ENCODE assay signal across 11 cellular contexts in genomic region chr3:69999191-70000027, GRCh38. TPM values are rescaled to one million over a fixed set of nuclear protein-coding genes. Genes with fewer than 3 reads are reported as not detected.
DNase-seq lines count a peak whose midpoint lies in the region; ATAC-seq, FAIRE-seq and TF ChIP-seq lines count a peak whose summit lies in the region.
"Had no signal": no experiment of that assay in that cellular context is flagged by ENCODE, and none has a peak within 500 bp of the region (broad histone marks: within the 10 kb centered on the region; RNA-seq: fewer than 3 reads in every experiment).

SAMMSON (plus strand) TSS chr3:69999733.

- H3K27ac ChIP-seq in K562 (ENCODE audit: extremely low read depth, low read depth, low read length), result peak within 1 kb of the TSS; percentile 79
- H3K27ac ChIP-seq in layer of hippocampus (ENCODE audit: low read depth, low read length), result peak within 1 kb of the TSS; percentile 98
- no peak within 1 kb of the TSS for H3K27ac ChIP-seq in urinary bladder (ENCODE audit: low read depth)
- H3K27ac ChIP-seq: 22Rv1 had no signal

- 0 out of 6 replicates have a peak, but pooled peaks of 1 of the 3 experiments have one; percentile 9 for TF ChIP-seq CTCF in K562 (IDR thresholded peaks at IDR 0.05 in 2 of 3, conservative IDR thresholded peaks at IDR 0.05 in 1 of 3; ENCODE audit: insufficient read depth in 2 of 3, low read depth in 1 of 3, low read length in 3 of 3)

- H3K4me2 ChIP-seq in K562 (ENCODE audit: insufficient read depth, low read length), result peak within 1 kb of the TSS; percentile 85

- peak within 1 kb of the TSS; percentile 75 to 93 for H3K9ac ChIP-seq in K562 (ENCODE audit: insufficient read depth in 1 of 2, low read depth in 2 of 2, low read length in 2 of 2)

- peak; percentile 93 for ATAC-seq in K562
- no peak for ATAC-seq in GM21717 (IDR thresholded peaks at IDR 0.05; ENCODE audit: unreplicated experiment)
- ATAC-seq in GM18870 (IDR thresholded peaks at IDR 0.05; ENCODE audit: unreplicated experiment), result no peak
- ATAC-seq: stimulated activated naive CD8-positive, alpha-beta T cell treated with anti-CD3 and anti-CD28 coated beads, Interleukin-15, Interleukin-2, amounts not matched to agents 100 U/mL and 50 U/mL, for 24 hours had no signal

- CTCF ChIA-PET in K562 (lab: Yijun Ruan, JAX; ENCODE audit: low intra/inter-chr PET ratio), result no interaction called here

- no peaks in the 10 kb centered on the region for H3K79me2 ChIP-seq in K562 (ENCODE audit: control insufficient read depth, insufficient read depth, low read length)

- H3K4me1 ChIP-seq in K562 (replicated peaks in 1 of 2; ENCODE audit: control insufficient read depth in 2 of 2, insufficient read depth in 2 of 2, low read length in 2 of 2), result peaks cover 0 to 5% of the 10 kb centered on the region in 2 experiments; a peak in 2 of 5 replicates
- H3K4me1 ChIP-seq in urinary bladder (ENCODE audit: insufficient read depth), result no peaks in the 10 kb centered on the region

- TF ChIP-seq RAD21 in K562 (CRISPR knock-in tag; conservative IDR thresholded peaks at IDR 0.05 in 1 of 2, IDR thresholded peaks at IDR 0.05 in 1 of 2), result no peak

- H3K36me3 ChIP-seq in K562 (ENCODE audit: control insufficient read depth, insufficient read depth, low read length) (no peaks in the 10 kb centered on the region), urinary bladder (ENCODE audit: insufficient read depth) (no peaks in the 10 kb centered on the region)

- no TSS peak for BruUV-seq in K562 (replicated peaks; lab: Mats Ljungman, UMichigan)

- peak within 1 kb of the TSS; percentile 82 for H2AFZ ChIP-seq in K562 (ENCODE audit: low read depth, low read length)

- peak; percentile 12 for DNase-seq in NCI-H510A (lab: John Stamatoyannopoulos, UW)
- DNase-seq in NCI-H510A treated with DMSO at 0.1 percent for 48 hours (lab: John Stamatoyannopoulos, UW), result no peak
- DNase-seq in K562 (ENCODE audit: extremely low read depth in 1 of 4, low spot score in 3 of 4), result peak; percentile 76 to 94 (median 82)
- no peak for DNase-seq in COR-L47 (lab: John Stamatoyannopoulos, UW)
- DNase-seq: stimulated activated naive CD8-positive, alpha-beta T cell treated with anti-CD3 and anti-CD28 coated beads, Interleukin-15, Interleukin-2, amounts not matched to agents 100 U/mL and 50 U/mL, for 24 hours had no signal

- peak; percentile 98 for TF ChIP-seq POLR2A in K562 (conservative IDR thresholded peaks at IDR 0.05)

- POLR2A ChIA-PET in K562 (lab: Yijun Ruan, JAX), result interaction anchor here (0.7 to 3.3 kb wide), 6 partner anchors 8 to 347 kb away, joined by 3 to 8 read pairs (median 4); no protein-coding TSS in a partner anchor

- H3K27me3 ChIP-seq in K562 (ENCODE audit: control insufficient read depth in 2 of 2, insufficient read depth in 2 of 2, low read length in 2 of 2), result no peaks in the 10 kb centered on the region
- no peaks in the 10 kb centered on the region for H3K27me3 ChIP-seq in layer of hippocampus (ENCODE audit: control insufficient read depth, insufficient read depth, low read length)

- H3K4me3 ChIP-seq in K562 (peak within 1 kb of the TSS; percentile 53), urinary bladder (ENCODE audit: low read depth, low read length) (peak within 1 kb of the TSS; percentile 16)

- 3% methylated on average over 17 of the region's 28 CpGs for WGBS in K562 (ENCODE audit: insufficient coverage, low coverage, missing lambda C conversion rate)
- WGBS in urinary bladder, result 69% methylated on average over 28 of the region's 28 CpGs

- H3K9me1 ChIP-seq in K562 (ENCODE audit: control insufficient read depth, insufficient read depth, low read length), result no peaks in the 10 kb centered on the region

- in situ Hi-C loops in K562 (cut with MboI), result no loop called here

- peak; percentile 95 for FAIRE-seq in K562 (lab: Jason Lieb, UNC)

- H4K20me1 ChIP-seq in K562 (replicated peaks; ENCODE audit: control insufficient read depth, insufficient read depth, low read length), result no peaks in the 10 kb centered on the region

- intact Hi-C loops in K562 (cut with micrococcal nuclease), result no loop called here

- no peak for TF ChIP-seq EP300 in K562 (IDR thresholded peaks at IDR 0.05; ENCODE audit: low read length)

- H3K9me3 ChIP-seq in K562 (replicated peaks; ENCODE audit: control insufficient read depth, insufficient read depth, low read depth, low read length), result no peaks in the 10 kb centered on the region; the same call in 1 of the 2 replicates

TF ChIP-seq in K562, 482 proteins besides CTCF, POLR2A, EP300 and RAD21 (continues in another document):
- TF ChIP-seq DMBX1 (CRISPR knock-in tag; IDR thresholded peaks at IDR 0.05; ENCODE audit: borderline replicate concordance), result no peak
- TF ChIP-seq ZNF124 (CRISPR knock-in tag; IDR thresholded peaks at IDR 0.05), result no peak
- no peak for TF ChIP-seq RBM15 (IDR thresholded peaks at IDR 0.05; ENCODE audit: insufficient read depth, low read length)
- no peak for TF ChIP-seq ETV5 (CRISPR knock-in tag; IDR thresholded peaks at IDR 0.05; ENCODE audit: low read depth)
- no peak for TF ChIP-seq IRF1 (CRISPR knock-in tag; IDR thresholded peaks at IDR 0.05; ENCODE audit: borderline replicate concordance)
- no peak for TF ChIP-seq CUX1 (CRISPR knock-in tag; IDR thresholded peaks at IDR 0.05)
- no peak for TF ChIP-seq BDP1 (IDR thresholded peaks at IDR 0.05; ENCODE audit: insufficient read depth, insufficient read length)
- no peak for TF ChIP-seq RFX5 (IDR thresholded peaks at IDR 0.05; ENCODE audit: low read depth, low read length)

RNA-seq across cellular contexts. Expression of gene SAMMSON, which starts in this region (rescaled TPM):
- 3.4 and 12.0 TPM in 2 replicates for total RNA-seq in K562 (2011; cell fraction: chromatin; rRNA removed; ENCODE audit: low replicate concordance)
- 1.8 and 3.3 TPM in 2 replicates for total RNA-seq in K562 (2011; cell fraction: nucleolus; rRNA removed)
- total RNA-seq in K562 (2011; cell fraction: nucleoplasm; rRNA removed), result 8.1 and 10.4 TPM in 2 replicates
- 0.90 and 2.0 TPM in 2 replicates for total RNA-seq in K562 (2014; rRNA removed)
- 4.4 and 4.8 TPM in 2 replicates for total RNA-seq in K562 (2014; rRNA removed; fragmentation: Illumina TruSeq; extraction: Trizol)
- total RNA-seq in K562 (2015; rRNA removed; fragmentation: Illumina TruSeq; extraction: Trizol), result 2.3 and 2.4 TPM in 2 replicates
- total RNA-seq in K562 (2021), result 1.3 and 1.8 TPM in 2 replicates
- 0.65 TPM in 1 of 2 replicates, not detected in the other for polyA plus RNA-seq in K562 (2011; rRNA removed)
- 0.12 TPM in 1 of 2 replicates, not detected in the other for polyA plus RNA-seq in K562 (2011; cell fraction: cytosol; rRNA removed)
- 0.27 and 1.1 TPM in 2 replicates for polyA plus RNA-seq in K562 (2011; cell fraction: nucleus; rRNA removed)
- polyA plus RNA-seq in K562 (2012), result 0.70 and 1.4 TPM in 2 replicates
- polyA plus RNA-seq in K562 (2014; fragmentation: Illumina TruSeq; extraction: Trizol), result 1.7 and 2.0 TPM in 2 replicates
- 1 to 10 TPM; 1.3 to 1.9 TPM for polyA plus RNA-seq in K562 (2014; fragmentation: Nextera tagmentation; extraction: Ambion mirVana)
- polyA plus RNA-seq in K562 (2014; rRNA removed), result 1.9 and 2.2 TPM in 2 replicates
- polyA minus RNA-seq in K562 (2011; rRNA and poly(A)+ RNA removed), result 0.54 and 2.9 TPM in 2 replicates
- polyA minus RNA-seq in K562 (2011; cell fraction: cytosol; rRNA and poly(A)+ RNA removed), result 0.86 TPM in 1 of 2 replicates, not detected in the other
- 1.00 and 3.8 TPM in 2 replicates for polyA minus RNA-seq in K562 (2011; cell fraction: nucleus; rRNA and poly(A)+ RNA removed)
- total RNA-seq in urinary bladder, result 0.21 TPM
- 0.75 TPM for polyA plus RNA-seq in urinary bladder
- total RNA-seq: T-helper 1 cell treated with Interleukin-12 subunit alpha and Interleukin-12 subunit beta and Interleukin-4 antibody, amounts not matched to agents 30 ng/mL and 1 ng/mL, for 36 hours had no signal

Comparison
In these comparisons a context has a peak if more than half of its experiments do, and no peak if none do; other contexts are left out.
1. DNase-seq: peak in NCI-H510A (single experiment) and K562 (4 of 4); none in NCI-H510A treated with DMSO at 0.1 percent for 48 hours (single experiment) and COR-L47 (single experiment).